Comparison of ENCODE assay signal across 18 cellular contexts in the genomic region with DNA sequence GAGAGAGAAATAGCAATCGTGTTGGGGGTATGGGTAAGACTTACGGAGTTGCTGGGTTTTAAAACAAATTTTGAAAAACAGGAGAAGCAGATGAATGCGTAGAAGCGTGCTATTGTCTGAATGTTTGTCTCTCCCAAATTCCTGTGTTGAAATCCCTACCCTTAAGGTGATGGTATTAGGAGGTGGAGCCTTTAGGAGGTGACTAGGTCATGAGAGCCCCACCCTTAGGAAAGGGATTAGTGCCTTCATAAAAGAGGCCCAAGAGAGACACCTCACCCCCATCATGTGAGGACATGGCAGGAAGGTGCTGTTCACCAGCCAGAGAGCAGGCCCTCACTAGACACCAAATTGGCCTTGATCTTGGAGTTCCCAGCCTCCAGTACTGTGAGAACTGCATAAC. TPM values are rescaled to one million over a fixed set of nuclear protein-coding genes. Genes with fewer than 3 reads are reported as not detected.
DNase-seq lines count a peak whose midpoint lies in the region; ATAC-seq, FAIRE-seq and TF ChIP-seq lines count a peak whose summit lies in the region.
"Had no signal": no experiment of that assay in that cellular context is flagged by ENCODE, and none has a peak within 500 bp of the region (broad histone marks: within the 10 kb centered on the region; RNA-seq: fewer than 3 reads in every experiment).

No MANE protein-coding gene starts in this region.

- H3K36me3 ChIP-seq in Loucy (ENCODE audit: insufficient read depth, low read length) (no peaks in the 10 kb centered on the region), H1 (ENCODE audit: control insufficient read depth in 2 of 4, insufficient read depth in 4 of 4, low read length in 3 of 4) (no peaks in the 10 kb centered on the region), hepatocyte (replicated peaks; ENCODE audit: insufficient read depth, low read depth) (no peaks in the 10 kb centered on the region), kidney (ENCODE audit: control insufficient read depth in 1 of 2, insufficient read depth in 2 of 2, low read length in 2 of 2) (no peaks in the 10 kb centered on the region)
- H3K36me3 ChIP-seq: BLaER1 had no signal

- H3K27me3 ChIP-seq in Loucy (ENCODE audit: insufficient read depth, low read length, poor library complexity, severe bottlenecking) (no peaks in the 10 kb centered on the region), H1 (replicated peaks in 1 of 4; ENCODE audit: control insufficient read depth in 3 of 4, extremely low read depth in 1 of 4, insufficient read depth in 3 of 4, low read length in 3 of 4) (no peaks in the 10 kb centered on the region; a peak in 1 of 7 replicates), hepatocyte (no peaks in the 10 kb centered on the region)
- H3K27me3 ChIP-seq: BLaER1 had no signal

- H2BK20ac ChIP-seq in H1 (ENCODE audit: low read length) = peak overlapping the region; percentile 35

- H2AFZ ChIP-seq in Loucy (ENCODE audit: low read length) (0 out of 2 replicates have a peak overlapping the region, but pooled peaks have one; percentile 75), H1 (ENCODE audit: low read length) (no peak overlapping the region), hepatocyte (no peak overlapping the region)
- H2AFZ ChIP-seq: GM23248 had no signal

- H3K14ac ChIP-seq in H1 (ENCODE audit: insufficient read length) = no peak overlapping the region

- 82% methylated on average over 4 of the region's 4 CpGs; no CpG with 5 or more reads in 1 of the 2 experiments for WGBS in H1 (ENCODE audit: extremely low coverage in 1 of 2, insufficient coverage in 1 of 2, insufficient read length in 1 of 2, insufficient replicate concordance in 2 of 2, low coverage in 1 of 2, low lambda C conversion rate in 2 of 2, missing lambda C conversion rate in 1 of 2), 2 experiments
- 95% methylated on average over 4 of the region's 4 CpGs for WGBS in hepatocyte (ENCODE audit: low lambda C conversion rate, missing lambda C conversion rate)

- TF ChIP-seq POLR2A in GM12892 (IDR thresholded peaks at IDR 0.05; ENCODE audit: low read depth, low read length) = no peak
- TF ChIP-seq POLR2A in H1 (IDR thresholded peaks at IDR 0.05; ENCODE audit: control extremely low read depth in 1 of 2, low read depth in 2 of 2, low read length in 2 of 2) = no peak

- H4K91ac ChIP-seq in H1 (replicated peaks; ENCODE audit: insufficient read length, low read length) = no peak overlapping the region

- H2BK5ac ChIP-seq in H1 (ENCODE audit: low read depth, low read length) = peak overlapping the region; percentile 76; the same call in 1 of the 2 replicates

- intact Hi-C loops in kidney (cut with DNase I) = no loop called here

- no peak overlapping the region for H3K23ac ChIP-seq in H1 (ENCODE audit: insufficient read length)

- peak overlapping the region; percentile 93 for H2BK12ac ChIP-seq in H1 (ENCODE audit: low read depth, low read length)

- no peak overlapping the region for H3K27ac Mint-ChIP-seq in stimulated activated effector memory CD8-positive, alpha-beta T cell treated with anti-CD3 and anti-CD28 coated beads, Interleukin-12 subunit alpha, Interleukin-12 subunit beta, amount 100 ng/mL, for 72 hours
- H3K27ac Mint-ChIP-seq: HFFc6, IgD-negative memory B cell had no signal

- no peak overlapping the region for H2BK120ac ChIP-seq in H1 (replicated peaks; ENCODE audit: low read depth, low read length)

- no peak for TF ChIP-seq EP300 in H1 (IDR thresholded peaks at IDR 0.05; ENCODE audit: borderline replicate concordance in 1 of 2, low read depth in 2 of 2, low read length in 2 of 2)

- no peak for TF ChIP-seq CTCF in Loucy (conservative IDR thresholded peaks at IDR 0.05; ENCODE audit: low read length)
- no peak for TF ChIP-seq CTCF in H1 (IDR thresholded peaks at IDR 0.05; ENCODE audit: control extremely low read depth in 1 of 3, insufficient read depth in 1 of 3, low read depth in 1 of 3, low read length in 3 of 3)
- TF ChIP-seq CTCF in hepatocyte (IDR thresholded peaks at IDR 0.05; ENCODE audit: poor library complexity) = no peak
- TF ChIP-seq CTCF in kidney (IDR thresholded peaks at IDR 0.05; ENCODE audit: borderline replicate concordance, extremely low read depth, insufficient read depth) = no peak

- H3K4me2 ChIP-seq in Loucy (ENCODE audit: low read depth, low read length, poor library complexity, severe bottlenecking) (no peak overlapping the region), H1 (ENCODE audit: insufficient read depth in 1 of 2, low read depth in 2 of 2, low read length in 2 of 2) (no peak overlapping the region), hepatocyte (no peak overlapping the region)

- H3F3A ChIP-seq in Loucy (ENCODE audit: low read depth) = no peaks in the 10 kb centered on the region

- no peak overlapping the region for H3K4ac ChIP-seq in H1 (replicated peaks; ENCODE audit: insufficient read length, low read depth, low read length)

- H3K9me3 ChIP-seq in Loucy (ENCODE audit: insufficient read depth, low read depth, low read length) (no peaks in the 10 kb centered on the region), H1 (ENCODE audit: insufficient read depth in 2 of 2, low read depth in 1 of 2, low read length in 1 of 2) (no peaks in the 10 kb centered on the region), hepatocyte (ENCODE audit: low read depth) (no peaks in the 10 kb centered on the region), kidney (ENCODE audit: control insufficient read depth in 1 of 2, low read length in 2 of 2) (no peaks in the 10 kb centered on the region)
- H3K9me3 ChIP-seq: BLaER1 had no signal

- H3K4me1 Mint-ChIP-seq in stimulated activated effector memory CD8-positive, alpha-beta T cell treated with anti-CD3 and anti-CD28 coated beads, Interleukin-12 subunit alpha, Interleukin-12 subunit beta, amount 100 ng/mL, for 72 hours = peaks cover 8% of the 10 kb centered on the region

- H2BK15ac ChIP-seq in H1 (ENCODE audit: low read length) = 0 out of 2 replicates have a peak overlapping the region, but pooled peaks have one; percentile 82

- H3K27ac ChIP-seq in H1 (ENCODE audit: low read depth, low read length) (no peak overlapping the region), hepatocyte (no peak overlapping the region), kidney (ENCODE audit: low read depth in 2 of 2, low read length in 2 of 2) (no peak overlapping the region)
- H3K27ac ChIP-seq: BLaER1, GM23248 had no signal

- H3K4me1 ChIP-seq in Loucy (ENCODE audit: insufficient read depth, low read length, poor library complexity, severe bottlenecking) = no peaks in the 10 kb centered on the region
- H3K4me1 ChIP-seq in H1 (replicated peaks in 1 of 4; ENCODE audit: control insufficient read depth in 3 of 4, insufficient read depth in 4 of 4, low read length in 3 of 4) = peaks cover 9 to 23% (median 20%) of the 10 kb centered on the region in 4 experiments
- peaks cover 17% of the 10 kb centered on the region for H3K4me1 ChIP-seq in hepatocyte (ENCODE audit: insufficient read depth)
- H3K4me1 ChIP-seq in kidney (ENCODE audit: control insufficient read depth in 1 of 2, insufficient read depth in 1 of 2, low read depth in 1 of 2, low read length in 2 of 2) = no peaks in the 10 kb centered on the region

- FAIRE-seq in GM12892 (lab: Jason Lieb, UNC) (peak; percentile 48), H1 (lab: Jason Lieb, UNC) (no peak), kidney (lab: Jason Lieb, UNC) (no peak)

- CTCF ChIA-PET in H1 (lab: Charles Lee; ENCODE audit: partially characterized antibody) = interaction anchor here (1.0 kb wide), 1 partner anchor 12 kb away, joined by 6 read pairs; no protein-coding TSS in a partner anchor

- H4K20me1 ChIP-seq in Loucy (ENCODE audit: insufficient read depth, low read length, poor library complexity, severe bottlenecking) (no peaks in the 10 kb centered on the region), H1 (replicated peaks in 1 of 2; ENCODE audit: control insufficient read depth in 1 of 2, insufficient read depth in 2 of 2, low read length in 2 of 2) (no peaks in the 10 kb centered on the region), hepatocyte (ENCODE audit: insufficient read depth, poor library complexity, severe bottlenecking) (no peaks in the 10 kb centered on the region)
- H4K20me1 ChIP-seq: BLaER1 had no signal

- no peak overlapping the region for H3K9ac ChIP-seq in Loucy (ENCODE audit: low read depth, low read length, poor library complexity, severe bottlenecking)
- H3K9ac ChIP-seq in H1 (replicated peaks in 1 of 4; ENCODE audit: extremely low read depth in 1 of 4, low read depth in 3 of 4, low read length in 3 of 4) = no peak overlapping the region
- no peak overlapping the region for H3K9ac ChIP-seq in kidney (ENCODE audit: low read length in 2 of 2)
- H3K9ac ChIP-seq: BLaER1, GM23248 had no signal

- H3K4me3 ChIP-seq in Loucy (ENCODE audit: low read length, poor library complexity, severe bottlenecking) (no peak overlapping the region), H1 (ENCODE audit: extremely low read depth in 1 of 4, insufficient read depth in 2 of 4, low read depth in 3 of 4, low read length in 4 of 4) (no peak overlapping the region), hepatocyte (no peak overlapping the region), kidney (ENCODE audit: low read length in 2 of 2) (no peak overlapping the region)
- H3K4me3 ChIP-seq: BLaER1, GM23248 had no signal

- H3K9me2 ChIP-seq in Loucy (replicated peaks; ENCODE audit: low read depth, low read length) (no peaks in the 10 kb centered on the region), hepatocyte (replicated peaks; ENCODE audit: insufficient read depth) (no peaks in the 10 kb centered on the region)

- H4K5ac ChIP-seq in H1 (ENCODE audit: insufficient read length, low read depth, low read length) = no peak overlapping the region

- peak; percentile 31 for ATAC-seq in stimulated activated effector memory CD8-positive, alpha-beta T cell treated with anti-CD3 and anti-CD28 coated beads, Interleukin-12 subunit alpha, Interleukin-12 subunit beta, amount 100 ng/mL, for 72 hours

- H4K8ac ChIP-seq in H1 (ENCODE audit: extremely low read depth, insufficient read depth, low read length) = no peak overlapping the region

- peak overlapping the region; percentile 71 for H3K18ac ChIP-seq in H1 (ENCODE audit: extremely low read depth, low read length)

- peaks cover 4% of the 10 kb centered on the region; the same call in 1 of the 2 replicates for H3K23me2 ChIP-seq in H1 (ENCODE audit: low read depth, low read length)

- no peaks in the 10 kb centered on the region for H3K9me3 Mint-ChIP-seq in stimulated activated effector memory CD8-positive, alpha-beta T cell treated with anti-CD3 and anti-CD28 coated beads, Interleukin-12 subunit alpha, Interleukin-12 subunit beta, amount 100 ng/mL, for 72 hours
- H3K9me3 Mint-ChIP-seq: CD8-positive, alpha-beta memory T cell; HFFc6; IgD-negative memory B cell had no signal

- no peaks in the 10 kb centered on the region for H3K79me1 ChIP-seq in H1 (ENCODE audit: low read depth, low read length)

- no peaks in the 10 kb centered on the region for H3K79me2 ChIP-seq in Loucy (ENCODE audit: insufficient read depth, low read length)
- H3K79me2 ChIP-seq in H1 (ENCODE audit: control insufficient read depth in 1 of 2, insufficient read depth in 2 of 2, low read length in 2 of 2) = no peaks in the 10 kb centered on the region
- H3K79me2 ChIP-seq in hepatocyte = no peaks in the 10 kb centered on the region

- H3K4me3 Mint-ChIP-seq in stimulated activated effector memory CD8-positive, alpha-beta T cell treated with anti-CD3 and anti-CD28 coated beads, Interleukin-12 subunit alpha, Interleukin-12 subunit beta, amount 100 ng/mL, for 72 hours = no peak overlapping the region
- H3K4me3 Mint-ChIP-seq: CD8-positive, alpha-beta memory T cell; HFFc6; IgD-negative memory B cell had no signal

- TF ChIP-seq RAD21 in H1 (IDR thresholded peaks at IDR 0.05 in 1 of 2, conservative IDR thresholded peaks at IDR 0.05 in 1 of 2; ENCODE audit: low read depth in 2 of 2, low read length in 2 of 2) = no peak

- DNase-seq in GM12892 (ENCODE audit: insufficient read length) (no peak), H1 (ENCODE audit: low read depth in 1 of 2, low spot score in 2 of 2) (no peak), hepatocyte (ENCODE audit: low spot score) (no peak), kidney (no peak), H4 (ENCODE audit: low spot score) (no peak)
- DNase-seq in stimulated activated effector memory CD8-positive, alpha-beta T cell treated with anti-CD3 and anti-CD28 coated beads, Interleukin-12 subunit alpha, Interleukin-12 subunit beta, amount 100 ng/mL, for 72 hours (ENCODE audit: low spot score in 2 of 2) = no peak
- DNase-seq: 8988T; AML-193; CD8-positive, alpha-beta memory T cell; DMS53; GF-D8; GM23248; HCEC 1CT; HFFc6; KG1 had no signal

- no peaks in the 10 kb centered on the region for H3K36me3 Mint-ChIP-seq in stimulated activated effector memory CD8-positive, alpha-beta T cell treated with anti-CD3 and anti-CD28 coated beads, Interleukin-12 subunit alpha, Interleukin-12 subunit beta, amount 100 ng/mL, for 72 hours
- H3K36me3 Mint-ChIP-seq: CD8-positive, alpha-beta memory T cell; IgD-negative memory B cell had no signal

- H3K56ac ChIP-seq in H1 (replicated peaks; ENCODE audit: insufficient read length, low read depth, low read length) = no peak overlapping the region

- H2AK5ac ChIP-seq in H1 (ENCODE audit: low read depth, low read length) = no peak overlapping the region

- POLR2A ChIA-PET in H1 (lab: Charles Lee; ENCODE audit: partially characterized antibody) = interaction anchor here (5.6 kb wide), 1 partner anchor 21 kb away, joined by 49 read pairs; no protein-coding TSS in a partner anchor

RNA-seq across cellular contexts. Expression of a gene that starts 40.7 kb away (rescaled TPM):
- polyA plus RNA-seq in GM12892 (2012; ENCODE audit: missing spikeins) = 0.38 TPM
- total RNA-seq in H1 (2021; fragmentation: NEBNext Ultra II Directional; extraction: Animal tissue kit (Norgen Biotek cat#: 25700)) = 246 TPM in 2 replicates
- polyA plus RNA-seq in H1 (2011; rRNA removed) (176 and 280 TPM in 2 replicates), hepatocyte (13.4 and 15.4 TPM in 2 replicates), kidney (ENCODE audit: insufficient read depth, low read depth, low replicate concordance) (5.6 TPM)
- 156 TPM for polyA plus RNA-seq in H1 (2011; cell fraction: cytosol; rRNA removed)
- 238 TPM for polyA plus RNA-seq in H1 (2011; cell fraction: nucleus; rRNA removed)
- 145 to 162 TPM (median 157 TPM) in 4 replicates for polyA plus RNA-seq in H1 (2012, experiment 1 of 2)
- 136 TPM for polyA plus RNA-seq in H1 (2012, experiment 2 of 2)
- 295 TPM for polyA plus RNA-seq in H1 (2013, experiment 1 of 2)
- polyA plus RNA-seq in H1 (2013, experiment 2 of 2) = 302 TPM
- polyA minus RNA-seq in H1 (2011; rRNA and poly(A)+ RNA removed) = 158 and 159 TPM in 2 replicates
- 315 TPM for polyA minus RNA-seq in H1 (2011; cell fraction: cytosol; rRNA and poly(A)+ RNA removed)
- polyA minus RNA-seq in H1 (2011; cell fraction: nucleus; rRNA and poly(A)+ RNA removed) = 207 TPM
- total RNA-seq in hepatocyte (28.3 and 31.2 TPM in 2 replicates), kidney (14.0 TPM)
- 19.0 and 25.2 TPM in 2 replicates for total RNA-seq in H4 (2014; rRNA removed; shearing (Covaris generic))
- polyA plus RNA-seq: CD8-positive, alpha-beta memory T cell had no signal
